Comparison of ENCODE assay signal across 9 cellular contexts in the genomic region with DNA sequence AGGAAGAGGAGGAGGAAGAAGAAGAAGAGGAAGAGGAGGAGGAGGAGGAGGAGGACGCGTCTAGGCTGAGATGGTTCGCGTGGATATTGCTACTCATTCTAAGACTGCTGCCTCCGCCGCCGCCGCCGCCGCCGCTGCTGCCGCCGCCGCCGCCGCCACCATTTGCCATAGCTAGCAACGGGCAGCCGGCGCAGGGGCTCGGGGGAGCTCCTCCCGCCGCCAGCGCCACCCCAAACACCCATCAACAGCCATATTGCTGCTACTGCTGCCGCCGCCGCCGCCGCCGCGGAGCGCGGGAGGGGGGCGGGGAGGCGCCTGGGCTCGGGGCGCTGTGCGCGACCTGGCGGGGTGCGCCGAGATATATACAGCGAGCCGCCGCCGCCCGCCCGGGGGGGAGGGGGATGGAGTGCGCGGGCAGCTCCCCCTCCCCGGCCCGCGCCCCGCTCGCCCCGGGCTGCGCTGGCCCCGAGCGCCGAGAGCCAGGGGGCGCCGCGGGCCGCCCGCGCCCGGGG. TPM values are rescaled to one million over a fixed set of nuclear protein-coding genes. Genes with fewer than 3 reads are reported as not detected.
DNase-seq lines count a peak whose midpoint lies in the region; ATAC-seq, FAIRE-seq and TF ChIP-seq lines count a peak whose summit lies in the region.
"Had no signal": no experiment of that assay in that cellular context is flagged by ENCODE, and none has a peak within 500 bp of the region (broad histone marks: within the 10 kb centered on the region; RNA-seq: fewer than 3 reads in every experiment).

A gene (minus strand): TSS at position 335 of the 512 bp plus-strand sequence.

- no peaks in the 10 kb centered on the region for H3K36me3 Mint-ChIP-seq in activated CD4-positive, alpha-beta memory T cell treated with anti-CD3 and anti-CD28 coated beads for 36 hours
- no peaks in the 10 kb centered on the region for H3K36me3 Mint-ChIP-seq in activated CD4-positive, alpha-beta memory T cell treated with anti-CD3 and anti-CD28 coated beads, Interleukin-2, amount 10 ng/mL, durations not matched to agents 7 days and 5 days (ENCODE audit: low read depth)
- peaks cover 4% of the 10 kb centered on the region for H3K36me3 Mint-ChIP-seq in endothelial cell (ENCODE audit: low read depth, unreplicated experiment)

- no peak for TF ChIP-seq CTCF in endothelial cell (IDR thresholded peaks at IDR 0.05; ENCODE audit: unreplicated experiment)

- peak within 1 kb of the TSS; percentile 77 to 81 for H3K4me3 ChIP-seq in muscle layer of colon (ENCODE audit: low read depth in 1 of 2, low read length in 2 of 2)

- H3K9me3 Mint-ChIP-seq in activated CD4-positive, alpha-beta memory T cell treated with anti-CD3 and anti-CD28 coated beads for 36 hours: no peaks in the 10 kb centered on the region
- H3K9me3 Mint-ChIP-seq in activated CD4-positive, alpha-beta memory T cell treated with anti-CD3 and anti-CD28 coated beads, Interleukin-2, amount 10 ng/mL, durations not matched to agents 7 days and 5 days: no peaks in the 10 kb centered on the region
- no peaks in the 10 kb centered on the region for H3K9me3 Mint-ChIP-seq in endothelial cell (ENCODE audit: unreplicated experiment)
- H3K9me3 Mint-ChIP-seq: activated naive CD4-positive, alpha-beta T cell treated with anti-CD3 and anti-CD28 coated beads, Interleukin-2, amount 50 U/mL, for 72 hours had no signal

- DNase-seq in activated CD4-positive, alpha-beta memory T cell treated with anti-CD3 and anti-CD28 coated beads for 36 hours: peak; percentile 11
- DNase-seq in activated CD4-positive, alpha-beta memory T cell treated with anti-CD3 and anti-CD28 coated beads, Interleukin-2, amount 10 ng/mL, durations not matched to agents 7 days and 5 days: no peak
- peak; percentile 36 for DNase-seq in RCC 7860 (ENCODE audit: low spot score)
- DNase-seq in endothelial cell (ENCODE audit: low spot score): peak; percentile 30
- DNase-seq in COLO829 (ENCODE audit: low spot score): no peak
- DNase-seq in GOT3 (lab: John Stamatoyannopoulos, UW): no peak

- peak within 1 kb of the TSS; percentile 74 for H3K27ac ChIP-seq in muscle layer of colon (ENCODE audit: low read depth, low read length)

- peak within 1 kb of the TSS; percentile 70 for H3K9ac ChIP-seq in muscle layer of colon (ENCODE audit: low read length)

- CTCF ChIA-PET in activated CD4-positive, alpha-beta memory T cell treated with anti-CD3 and anti-CD28 coated beads for 36 hours (lab: Charles Lee): no interaction called here
- CTCF ChIA-PET in activated CD4-positive, alpha-beta memory T cell treated with anti-CD3 and anti-CD28 coated beads, Interleukin-2, amount 10 ng/mL, durations not matched to agents 7 days and 5 days (lab: Charles Lee): no interaction called here

- H3K27me3 Mint-ChIP-seq in activated CD4-positive, alpha-beta memory T cell treated with anti-CD3 and anti-CD28 coated beads for 36 hours: peaks cover 55% of the 10 kb centered on the region
- H3K27me3 Mint-ChIP-seq in activated CD4-positive, alpha-beta memory T cell treated with anti-CD3 and anti-CD28 coated beads, Interleukin-2, amount 10 ng/mL, durations not matched to agents 7 days and 5 days: peaks cover 68% of the 10 kb centered on the region
- peaks cover 30% of the 10 kb centered on the region for H3K27me3 Mint-ChIP-seq in endothelial cell (ENCODE audit: unreplicated experiment)

- no peak for ATAC-seq in HG02981 (IDR thresholded peaks at IDR 0.05; ENCODE audit: unreplicated experiment)

- peaks cover 0 to 8% of the 10 kb centered on the region in 2 donors for H3K27me3 ChIP-seq in muscle layer of colon (ENCODE audit: control insufficient read depth in 1 of 2, insufficient read depth in 2 of 2, low read length in 2 of 2)

- peaks cover 41% of the 10 kb centered on the region for H3K4me1 ChIP-seq in muscle layer of colon (ENCODE audit: insufficient read depth, low read length)

- peaks cover 3% of the 10 kb centered on the region for H3K4me1 Mint-ChIP-seq in activated CD4-positive, alpha-beta memory T cell treated with anti-CD3 and anti-CD28 coated beads for 36 hours (ENCODE audit: low read depth)
- no peaks in the 10 kb centered on the region for H3K4me1 Mint-ChIP-seq in activated CD4-positive, alpha-beta memory T cell treated with anti-CD3 and anti-CD28 coated beads, Interleukin-2, amount 10 ng/mL, durations not matched to agents 7 days and 5 days
- H3K4me1 Mint-ChIP-seq in endothelial cell (ENCODE audit: unreplicated experiment): peaks cover 9% of the 10 kb centered on the region

- FAIRE-seq in RCC 7860 (lab: Jason Lieb, UNC): no peak

- no peaks in the 10 kb centered on the region for H3K9me3 ChIP-seq in muscle layer of colon (ENCODE audit: low read length)

- no peak within 1 kb of the TSS for H3K27ac Mint-ChIP-seq in activated CD4-positive, alpha-beta memory T cell treated with anti-CD3 and anti-CD28 coated beads for 36 hours
- no peak within 1 kb of the TSS for H3K27ac Mint-ChIP-seq in activated CD4-positive, alpha-beta memory T cell treated with anti-CD3 and anti-CD28 coated beads, Interleukin-2, amount 10 ng/mL, durations not matched to agents 7 days and 5 days
- no peak within 1 kb of the TSS for H3K27ac Mint-ChIP-seq in endothelial cell (ENCODE audit: unreplicated experiment)
- H3K27ac Mint-ChIP-seq: activated naive CD4-positive, alpha-beta T cell treated with anti-CD3 and anti-CD28 coated beads, Interleukin-2, amount 50 U/mL, for 72 hours had no signal

- H3K4me3 Mint-ChIP-seq in activated CD4-positive, alpha-beta memory T cell treated with anti-CD3 and anti-CD28 coated beads for 36 hours: no peak within 1 kb of the TSS
- no peak within 1 kb of the TSS for H3K4me3 Mint-ChIP-seq in activated CD4-positive, alpha-beta memory T cell treated with anti-CD3 and anti-CD28 coated beads, Interleukin-2, amount 10 ng/mL, durations not matched to agents 7 days and 5 days
- H3K4me3 Mint-ChIP-seq in endothelial cell (ENCODE audit: unreplicated experiment): peak within 1 kb of the TSS; percentile 97

- intact Hi-C loops in activated CD4-positive, alpha-beta memory T cell treated with anti-CD3 and anti-CD28 coated beads for 36 hours (cut with micrococcal nuclease): no loop called here

- POLR2A ChIA-PET in activated CD4-positive, alpha-beta memory T cell treated with anti-CD3 and anti-CD28 coated beads for 36 hours (lab: Charles Lee): no interaction called here
- POLR2A ChIA-PET in activated CD4-positive, alpha-beta memory T cell treated with anti-CD3 and anti-CD28 coated beads, Interleukin-2, amount 10 ng/mL, durations not matched to agents 7 days and 5 days (lab: Charles Lee): no interaction called here

- no peaks in the 10 kb centered on the region for H3K36me3 ChIP-seq in muscle layer of colon (ENCODE audit: insufficient read depth, low read length)

RNA-seq across cellular contexts. Expression of the gene that starts here (rescaled TPM):
- total RNA-seq in activated CD4-positive, alpha-beta memory T cell treated with anti-CD3 and anti-CD28 coated beads for 36 hours: not detected
- total RNA-seq in activated CD4-positive, alpha-beta memory T cell treated with anti-CD3 and anti-CD28 coated beads, Interleukin-2, amount 10 ng/mL, durations not matched to agents 7 days and 5 days: under 1 TPM; 0.25 to 0.38 TPM
- total RNA-seq in endothelial cell (ENCODE audit: unreplicated experiment): 5.1 TPM
- total RNA-seq: activated naive CD4-positive, alpha-beta T cell treated with anti-CD3 and anti-CD28 coated beads, Interleukin-2, amount 50 U/mL, for 72 hours had no signal

Comparison
In these comparisons a context has a peak if more than half of its experiments do, and no peak if none do; other contexts are left out.
1. Peak in DNase-seq in activated CD4-positive, alpha-beta memory T cell treated with anti-CD3 and anti-CD28 coated beads for 36 hours; RNA of the gene not detected or under 1 TPM.
2. DNase-seq: peak in RCC 7860 (single experiment) and endothelial cell (single experiment); none in activated CD4-positive, alpha-beta memory T cell treated with anti-CD3 and anti-CD28 coated beads, Interleukin-2, amount 10 ng/mL, durations not matched to agents 7 days and 5 days (single experiment), COLO829 (single experiment) and GOT3 (single experiment).